ENCODE assay signal across 8 cellular contexts in genomic region chr13:91347996-91348905, GRCh38. TPM values are rescaled to one million over a fixed set of nuclear protein-coding genes. Genes with fewer than 3 reads are reported as not detected.
DNase-seq lines count a peak whose midpoint lies in the region; ATAC-seq and TF ChIP-seq lines count a peak whose summit lies in the region.

No MANE protein-coding gene starts in this region.

- H3K4me1 ChIP-seq in HCT116 (ENCODE audit: control insufficient read depth in 1 of 2, insufficient read depth in 2 of 2, low read length in 2 of 2) = peaks cover 0 to 15% of the 10 kb centered on the region in 2 experiments; a peak in 2 of 4 replicates
- peaks cover 20 to 33% (median 25%) of the 10 kb centered on the region in 4 donors for H3K4me1 ChIP-seq in esophagus muscularis mucosa

- TF ChIP-seq POLR2A in HCT116 (IDR thresholded peaks at IDR 0.05; ENCODE audit: borderline replicate concordance, extremely low read depth, insufficient read depth, insufficient read length) = no peak
- no peak for TF ChIP-seq POLR2A in esophagus muscularis mucosa (IDR thresholded peaks at IDR 0.05; ENCODE audit: low read depth)

- no peak for TF ChIP-seq EP300 in esophagus muscularis mucosa (IDR thresholded peaks at IDR 0.05)

- H3K4me2 ChIP-seq in HCT116 (ENCODE audit: low read length) = peak overlapping the region; percentile 74

- H3K4me3 Mint-ChIP-seq in activated T-cell treated with anti-CD3 and anti-CD28 coated beads, Interleukin-2, amount 50 U/mL, for 4 hours = peak overlapping the region; percentile 64
- H3K4me3 Mint-ChIP-seq in natural killer cell treated with Interleukin-12 subunit alpha and Interleukin-12 subunit beta and Interleukin-15 and Interleukin-18, amount 100 ng/mL, for 72 hours = no peak overlapping the region
- H3K4me3 Mint-ChIP-seq in stimulated activated naive CD8-positive, alpha-beta T cell treated with anti-CD3 and anti-CD28 coated beads, Interleukin-15, Interleukin-2, amounts not matched to agents 100 ng/mL and 50 ng/mL, for 24 hours = peak overlapping the region; percentile 93

- peaks cover 40% of the 10 kb centered on the region for H3K79me2 ChIP-seq in HCT116 (ENCODE audit: insufficient read depth, low read length)

- peaks cover 43% of the 10 kb centered on the region for H3K4me1 Mint-ChIP-seq in activated T-cell treated with anti-CD3 and anti-CD28 coated beads, Interleukin-2, amount 50 U/mL, for 4 hours (ENCODE audit: low read depth)
- peaks cover 26% of the 10 kb centered on the region in 2 donors for H3K4me1 Mint-ChIP-seq in natural killer cell treated with Interleukin-12 subunit alpha and Interleukin-12 subunit beta and Interleukin-15 and Interleukin-18, amount 100 ng/mL, for 72 hours (ENCODE audit: low read depth in 2 of 2)
- peaks cover 70% of the 10 kb centered on the region for H3K4me1 Mint-ChIP-seq in stimulated activated naive CD8-positive, alpha-beta T cell treated with anti-CD3 and anti-CD28 coated beads, Interleukin-15, Interleukin-2, amounts not matched to agents 100 ng/mL and 50 ng/mL, for 24 hours (ENCODE audit: low read depth)

- no TSS peak for BruUV-seq in HCT116 (replicated peaks; lab: Mats Ljungman, UMichigan)

- H3K9me3 ChIP-seq in HCT116 (ENCODE audit: control insufficient read depth in 1 of 2, insufficient read depth in 1 of 2, low read depth in 1 of 2, low read length in 2 of 2) (no peaks in the 10 kb centered on the region), esophagus muscularis mucosa (no peaks in the 10 kb centered on the region)

- H4K20me1 ChIP-seq in HCT116 (ENCODE audit: insufficient read depth) = peaks cover 21% of the 10 kb centered on the region; the same call in 1 of the 2 replicates

- H3K27me3 Mint-ChIP-seq in activated T-cell treated with anti-CD3 and anti-CD28 coated beads, Interleukin-2, amount 50 U/mL, for 4 hours (ENCODE audit: low read depth) = no peaks in the 10 kb centered on the region
- no peaks in the 10 kb centered on the region for H3K27me3 Mint-ChIP-seq in natural killer cell treated with Interleukin-12 subunit alpha and Interleukin-12 subunit beta and Interleukin-15 and Interleukin-18, amount 100 ng/mL, for 72 hours
- no peaks in the 10 kb centered on the region for H3K27me3 Mint-ChIP-seq in stimulated activated naive CD8-positive, alpha-beta T cell treated with anti-CD3 and anti-CD28 coated beads, Interleukin-15, Interleukin-2, amounts not matched to agents 100 ng/mL and 50 ng/mL, for 24 hours

- intact Hi-C loops in HCT116 (cut with micrococcal nuclease) = no loop called here
- intact Hi-C loops in esophagus muscularis mucosa (cut with DNase I) = loop anchor here (5.0 kb wide), 1 partner anchor 36 kb away; no protein-coding TSS in a partner anchor

- peak; percentile 60 for ATAC-seq in HCT116
- peak; percentile 51 to 58 for ATAC-seq in activated T-cell treated with anti-CD3 and anti-CD28 coated beads, Interleukin-2, amount 50 U/mL, for 4 hours
- ATAC-seq in natural killer cell treated with Interleukin-12 subunit alpha and Interleukin-12 subunit beta and Interleukin-15 and Interleukin-18, amount 100 ng/mL, for 72 hours = peak; percentile 60 to 71

- no peak for TF ChIP-seq RAD21 in HCT116 (IDR thresholded peaks at IDR 0.05; ENCODE audit: low read depth)

- peak overlapping the region in 1 of 2 donors; percentile 91 for H3K27ac Mint-ChIP-seq in natural killer cell treated with Interleukin-12 subunit alpha and Interleukin-12 subunit beta and Interleukin-15 and Interleukin-18, amount 100 ng/mL, for 72 hours
- H3K27ac Mint-ChIP-seq in stimulated activated naive CD8-positive, alpha-beta T cell treated with anti-CD3 and anti-CD28 coated beads, Interleukin-15, Interleukin-2, amounts not matched to agents 100 ng/mL and 50 ng/mL, for 24 hours = no peak overlapping the region

- in situ Hi-C loops in GM13977 (cut with MboI; ENCODE audit: low pct_unique_long_range_greater_than_20kb, low sequenced_read_pairs, unreplicated experiment) = no loop called here

- H3K9me2 ChIP-seq in HCT116 (ENCODE audit: insufficient read depth) = no peaks in the 10 kb centered on the region

- RAD21 ChIA-PET in HCT116 (lab: Charles Lee; ENCODE audit: low non-redundant PET in 1 of 2, low total read pairs in 2 of 2, uncharacterized antibody in 2 of 2, unreplicated experiment in 2 of 2) = no interaction called here

- H3K9ac ChIP-seq in HCT116 (ENCODE audit: low read length) = peak overlapping the region; percentile 85

- TF ChIP-seq CTCF in GM13977 (IDR thresholded peaks at IDR 0.05; ENCODE audit: extremely low read depth, insufficient read depth, missing control alignments) (peak; percentile 34), HCT116 (IDR thresholded peaks at IDR 0.05 in 2 of 3, conservative IDR thresholded peaks at IDR 0.05 in 1 of 3; ENCODE audit: borderline replicate concordance in 1 of 3, insufficient read depth in 1 of 3, low read depth in 2 of 3, low read length in 2 of 3) (no peak), esophagus muscularis mucosa (IDR thresholded peaks at IDR 0.05) (peak in 1 of 3 experiments; percentile 29)

- H3K36me3 ChIP-seq in HCT116 (ENCODE audit: control insufficient read depth in 1 of 2, insufficient read depth in 2 of 2, low read length in 2 of 2) (peaks cover 31 to 36% of the 10 kb centered on the region in 2 experiments), esophagus muscularis mucosa (peaks cover 0 to 31% (median 12%) of the 10 kb centered on the region in 4 donors)

- no peak overlapping the region for H2AFZ ChIP-seq in HCT116 (ENCODE audit: low read depth, low read length, poor library complexity, severe bottlenecking)

- WGBS in esophagus muscularis mucosa = under 1% methylated on average over 26 of the region's 141 CpGs

- DNase-seq in GM13977 (ENCODE audit: low spot score) (peak; percentile 87), HCT116 (ENCODE audit: low read depth, low spot score) (no peak), NAMALWA (ENCODE audit: low spot score) (peak; percentile 78), esophagus muscularis mucosa (ENCODE audit: extremely low spot score) (no peak), NCI-H187 treated with DMSO at 0.1 percent for 48 hours (lab: John Stamatoyannopoulos, UW) (no peak)
- peak; percentile 86 for DNase-seq in activated T-cell treated with anti-CD3 and anti-CD28 coated beads, Interleukin-2, amount 50 U/mL, for 4 hours
- DNase-seq in natural killer cell treated with Interleukin-12 subunit alpha and Interleukin-12 subunit beta and Interleukin-15 and Interleukin-18, amount 100 ng/mL, for 72 hours (ENCODE audit: low spot score) = peak; percentile 80

- no peaks in the 10 kb centered on the region for H3K9me3 Mint-ChIP-seq in activated T-cell treated with anti-CD3 and anti-CD28 coated beads, Interleukin-2, amount 50 U/mL, for 4 hours
- no peaks in the 10 kb centered on the region for H3K9me3 Mint-ChIP-seq in natural killer cell treated with Interleukin-12 subunit alpha and Interleukin-12 subunit beta and Interleukin-15 and Interleukin-18, amount 100 ng/mL, for 72 hours
- H3K9me3 Mint-ChIP-seq in stimulated activated naive CD8-positive, alpha-beta T cell treated with anti-CD3 and anti-CD28 coated beads, Interleukin-15, Interleukin-2, amounts not matched to agents 100 ng/mL and 50 ng/mL, for 24 hours = no peaks in the 10 kb centered on the region

- H3K27me3 ChIP-seq in HCT116 (ENCODE audit: insufficient read depth, low read length) = peaks cover 34% of the 10 kb centered on the region
- peaks cover 0 to 4% (median 0%) of the 10 kb centered on the region in 4 donors for H3K27me3 ChIP-seq in esophagus muscularis mucosa

- peak overlapping the region; percentile 46 to 63 for H3K4me3 ChIP-seq in HCT116 (replicated peaks in 1 of 2; ENCODE audit: low read depth in 1 of 2, low read length in 2 of 2)
- H3K4me3 ChIP-seq in esophagus muscularis mucosa = peak overlapping the region; percentile 94 to 97 (median 94)

- CTCF ChIA-PET in HCT116 (lab: Charles Lee) = no interaction called here

- POLR2A ChIA-PET in HCT116 (lab: Charles Lee) = no interaction called here

- H3K27ac ChIP-seq in HCT116 (ENCODE audit: low read depth, low read length) (peak overlapping the region; percentile 98), esophagus muscularis mucosa (replicated peaks in 1 of 4) (peak overlapping the region; percentile 94 to 97 (median 96))

- peaks cover 39% of the 10 kb centered on the region for H3K36me3 Mint-ChIP-seq in activated T-cell treated with anti-CD3 and anti-CD28 coated beads, Interleukin-2, amount 50 U/mL, for 4 hours (ENCODE audit: insufficient read depth)
- peaks cover 33% of the 10 kb centered on the region for H3K36me3 Mint-ChIP-seq in natural killer cell treated with Interleukin-12 subunit alpha and Interleukin-12 subunit beta and Interleukin-15 and Interleukin-18, amount 100 ng/mL, for 72 hours
- peaks cover 44% of the 10 kb centered on the region for H3K36me3 Mint-ChIP-seq in stimulated activated naive CD8-positive, alpha-beta T cell treated with anti-CD3 and anti-CD28 coated beads, Interleukin-15, Interleukin-2, amounts not matched to agents 100 ng/mL and 50 ng/mL, for 24 hours (ENCODE audit: low read depth)

TF ChIP-seq in HCT116, 20 proteins besides CTCF, POLR2A, EP300 and RAD21:
- TF ChIP-seq YY1 (IDR thresholded peaks at IDR 0.05; ENCODE audit: extremely low read depth, insufficient replicate concordance, low read depth, low read length) (peak; percentile 76), CBX3 (IDR thresholded peaks at IDR 0.05; ENCODE audit: low read depth) (no peak), EZH2 (IDR thresholded peaks at IDR 0.05) (no peak), FOSL1 (IDR thresholded peaks at IDR 0.05; ENCODE audit: low read depth) (no peak), ZFX (IDR thresholded peaks at IDR 0.05) (peak; percentile 88), POLR2AphosphoS5 (IDR thresholded peaks at IDR 0.05; ENCODE audit: low read depth, low read length) (no peak), SRF (IDR thresholded peaks at IDR 0.05; ENCODE audit: low read depth) (no peak), EZH2phosphoT487 (IDR thresholded peaks at IDR 0.05; ENCODE audit: borderline replicate concordance) (no peak), EGR1 (IDR thresholded peaks at IDR 0.05; ENCODE audit: low read depth) (0 out of 2 replicates have a peak, but pooled peaks have one; percentile 31)

RNA-seq across cellular contexts. Expression of gene MIR17HG, which starts 0.8 kb away (rescaled TPM):
- total RNA-seq in HCT116 (2021; ENCODE audit: unreplicated experiment) = 10.3 TPM
- polyA plus RNA-seq in HCT116 (2012) = 0.82 and 0.95 TPM in 2 replicates
- total RNA-seq in activated T-cell treated with anti-CD3 and anti-CD28 coated beads, Interleukin-2, amount 50 U/mL, for 4 hours = 10 to 100 TPM; 33.9 to 35.6 (median 34.6) TPM
- 1 to 10 TPM in 3 of 4 donors, under 1 TPM in 1; 0.45 to 6.6 (median 1.9) TPM for total RNA-seq in esophagus muscularis mucosa
- total RNA-seq in natural killer cell treated with Interleukin-12 subunit alpha and Interleukin-12 subunit beta and Interleukin-15 and Interleukin-18, amount 100 ng/mL, for 72 hours = 10 to 100 TPM; 15.9 to 39.8 TPM

RNA-seq across cellular contexts. Expression of gene GPC5, which starts 50.2 kb away (rescaled TPM):
- total RNA-seq in HCT116 (2021; ENCODE audit: unreplicated experiment) = not detected
- not detected in 2 replicates for polyA plus RNA-seq in HCT116 (2012)
- total RNA-seq in activated T-cell treated with anti-CD3 and anti-CD28 coated beads, Interleukin-2, amount 50 U/mL, for 4 hours = under 1 TPM in 2 of 3 donors, not detected in 1; 0.13 to 0.16 TPM
- under 1 TPM in 3 of 4 donors, not detected in 1; 0.13 to 0.42 (median 0.33) TPM for total RNA-seq in esophagus muscularis mucosa
- total RNA-seq in natural killer cell treated with Interleukin-12 subunit alpha and Interleukin-12 subunit beta and Interleukin-15 and Interleukin-18, amount 100 ng/mL, for 72 hours = 1 to 10 TPM in 1 of 2 donors, under 1 TPM in 1; 0.55 to 1.0 TPM

Comparison
In these comparisons a context has a peak if more than half of its experiments do, and no peak if none do; other contexts are left out.
1. DNase-seq: peak in GM13977 (single experiment), NAMALWA (single experiment), activated T-cell treated with anti-CD3 and anti-CD28 coated beads, Interleukin-2, amount 50 U/mL, for 4 hours (single experiment) and natural killer cell treated with Interleukin-12 subunit alpha and Interleukin-12 subunit beta and Interleukin-15 and Interleukin-18, amount 100 ng/mL, for 72 hours (single experiment); none in HCT116 (single experiment), esophagus muscularis mucosa (single experiment) and NCI-H187 treated with DMSO at 0.1 percent for 48 hours (single experiment).
2. Peak in every context shown above with its lines, with median percentiles within 50 percentile points of each other: ATAC-seq.